1 cellular context compared by ENCODE assay signal in genomic region chr4:173334891-173335754, GRCh38.
TF ChIP-seq lines count a peak whose summit lies in the region.

No MANE protein-coding gene starts in this region.

TF ChIP-seq in GM12878, 131 proteins besides CTCF, POLR2A, EP300 and RAD21 (continued from another document):
- TF ChIP-seq RELB (IDR thresholded peaks at IDR 0.05; ENCODE audit: low read depth) (peak; percentile 71; the same call in 1 of the 2 replicates), LARP7 (IDR thresholded peaks at IDR 0.05) (peak; percentile 56; the same call in 1 of the 2 replicates), IKZF1 (conservative IDR thresholded peaks at IDR 0.05) (peak; percentile 67), POU2F2 (IDR thresholded peaks at IDR 0.05; ENCODE audit: borderline replicate concordance, low read depth, low read length) (no peak), HCFC1 (IDR thresholded peaks at IDR 0.05; ENCODE audit: low read length) (peak; percentile 50), BRCA1 (IDR thresholded peaks at IDR 0.05; ENCODE audit: low read depth, low read length) (no peak), STAT1 (conservative IDR thresholded peaks at IDR 0.05) (peak; percentile 90; the same call in 1 of the 2 replicates), HDAC2 (IDR thresholded peaks at IDR 0.05) (peak; percentile 82; the same call in 1 of the 2 replicates), TAF1 (IDR thresholded peaks at IDR 0.05; ENCODE audit: borderline replicate concordance, low read depth, low read length) (peak; percentile 3; the same call in 1 of the 2 replicates), EGR1 (IDR thresholded peaks at IDR 0.05; ENCODE audit: borderline replicate concordance in 1 of 2, low read depth in 2 of 2, low read length in 2 of 2) (peak in 1 of 2 experiments; percentile 24; a peak in 1 of 3 replicates), MLLT1 (IDR thresholded peaks at IDR 0.05) (peak; percentile 62; the same call in 1 of the 2 replicates), IKZF2 (IDR thresholded peaks at IDR 0.05) (0 out of 4 replicates have a peak, but pooled peaks have one; percentile 52 to 59), POLR2AphosphoS5 (IDR thresholded peaks at IDR 0.05; ENCODE audit: low read length) (0 out of 2 replicates have a peak, but pooled peaks have one; percentile 48), ZNF207 (IDR thresholded peaks at IDR 0.05; ENCODE audit: borderline replicate concordance) (peak; percentile 56; the same call in 1 of the 2 replicates), SMARCA5 (IDR thresholded peaks at IDR 0.05) (no peak), CBFB (IDR thresholded peaks at IDR 0.05; ENCODE audit: low read depth) (0 out of 2 replicates have a peak, but pooled peaks have one; percentile 58), GATAD2B (conservative IDR thresholded peaks at IDR 0.05; ENCODE audit: low read depth) (0 out of 2 replicates have a peak, but pooled peaks have one; percentile 10), ATF7 (IDR thresholded peaks at IDR 0.05; ENCODE audit: low read depth) (no peak), TARDBP (IDR thresholded peaks at IDR 0.05; ENCODE audit: borderline replicate concordance) (no peak), NKRF (conservative IDR thresholded peaks at IDR 0.05) (peak; percentile 81; the same call in 1 of the 2 replicates), SIN3A (IDR thresholded peaks at IDR 0.05; ENCODE audit: low read depth, low read length) (0 out of 2 replicates have a peak, but pooled peaks have one; percentile 40)
TF ChIP-seq in GM12878: peak in this region for 20.
